In the genomic region with DNA sequence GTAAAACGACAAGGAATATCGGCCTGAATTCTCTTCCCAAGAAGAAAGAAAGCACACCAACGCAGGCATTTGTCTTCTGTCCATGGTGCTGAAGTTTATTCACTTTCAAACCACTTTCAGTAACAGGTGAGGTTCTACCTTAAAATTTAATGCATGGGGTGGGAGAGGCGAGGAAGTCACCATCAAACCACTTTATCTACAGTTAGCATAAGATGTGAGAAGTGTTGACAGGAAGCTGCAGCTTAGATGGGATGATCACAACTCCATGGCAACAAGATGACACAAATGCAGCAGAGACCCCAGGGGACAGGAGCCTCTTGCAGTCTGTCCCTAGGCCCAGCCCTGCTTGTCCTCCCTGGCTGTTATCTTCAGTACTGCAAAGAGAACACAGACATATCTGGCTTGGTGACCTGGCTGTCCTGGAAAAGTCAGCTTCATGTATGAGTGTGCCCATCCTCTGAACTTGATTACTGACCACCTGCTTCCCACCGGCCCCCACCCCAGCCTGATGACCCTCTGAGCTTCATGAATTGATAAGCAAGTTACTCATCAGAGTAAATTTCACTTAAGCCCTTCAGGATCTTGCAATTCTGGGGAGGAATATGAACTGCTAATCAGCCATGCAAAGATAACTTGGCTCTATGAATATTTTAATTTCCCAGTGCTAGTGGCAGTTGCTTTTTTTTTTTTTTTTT, we compare ENCODE assay signal across 10 cellular contexts. TPM values are rescaled to one million over a fixed set of nuclear protein-coding genes. Genes with fewer than 3 reads are reported as not detected.
A peak's percentile ranks its signal among the peaks of the same experiment; 100 is the strongest.
DNase-seq lines count a peak whose midpoint lies in the region; ATAC-seq, FAIRE-seq and TF ChIP-seq lines count a peak whose summit lies in the region.
"Had no signal": no experiment of that assay in that cellular context is flagged by ENCODE, and none has a peak within 500 bp of the region (broad histone marks: within the 10 kb centered on the region; RNA-seq: fewer than 3 reads in every experiment).

No MANE protein-coding gene starts in this region.

- peak; percentile 33 for FAIRE-seq in endothelial cell of umbilical vein (lab: Jason Lieb, UNC)

- H3K79me2 ChIP-seq in endothelial cell of umbilical vein (ENCODE audit: control insufficient read depth, insufficient read depth, low read length) = no peaks in the 10 kb centered on the region

- POLR2A ChIA-PET in CD4-positive, alpha-beta memory T cell (lab: Charles Lee; ENCODE audit: partially characterized antibody) = interaction anchor here (0.7 to 1.1 kb wide), 2 partner anchors 11 to 62 kb away, joined by 3 read pairs; no protein-coding TSS in a partner anchor
- POLR2A ChIA-PET in endothelial cell of umbilical vein (lab: Charles Lee) = interaction anchor here (0.7 kb wide), 1 partner anchor 572 kb away, joined by 4 read pairs; no protein-coding TSS in a partner anchor

- no peak overlapping the region for H3K27ac Mint-ChIP-seq in CD4-positive, alpha-beta memory T cell
- H3K27ac Mint-ChIP-seq: T-helper 2 cell treated with Interferon-gamma antibody and Interleukin-4, amounts not matched to agents 5 μg/mL and 100 μg/mL, for 36 hours; type B pancreatic cell had no signal

- H3K36me3 Mint-ChIP-seq in CD4-positive, alpha-beta memory T cell = peaks cover 27 to 29% of the 10 kb centered on the region in 2 donors

- no peak overlapping the region for H2AFZ ChIP-seq in endothelial cell of umbilical vein (ENCODE audit: low read depth, low read length)

- no peak for TF ChIP-seq CTCF in LNCaP clone FGC (IDR thresholded peaks at IDR 0.05; ENCODE audit: control insufficient read depth, extremely low read depth, insufficient read depth)
- no peak for TF ChIP-seq CTCF in endothelial cell of umbilical vein (IDR thresholded peaks at IDR 0.05; ENCODE audit: extremely low read depth in 1 of 2, insufficient read depth in 1 of 2, low read depth in 1 of 2, low read length in 2 of 2)
- no peak for TF ChIP-seq CTCF in psoas muscle (IDR thresholded peaks at IDR 0.05)

- dilution Hi-C loops in endothelial cell of umbilical vein (cut with MboI; ENCODE audit: extremely low pct_ligation_motif_present, low sequenced_read_pairs) = no loop called here

- no peaks in the 10 kb centered on the region for H3K4me1 ChIP-seq in CD4-positive, alpha-beta memory T cell (ENCODE audit: insufficient read depth, low read length)
- H3K4me1 ChIP-seq in endothelial cell of umbilical vein (ENCODE audit: control insufficient read depth, extremely low read depth, insufficient read depth, low read length) = peaks cover 7% of the 10 kb centered on the region
- H3K4me1 ChIP-seq in psoas muscle = no peaks in the 10 kb centered on the region

- no peaks in the 10 kb centered on the region for H3K27me3 Mint-ChIP-seq in CD4-positive, alpha-beta memory T cell
- H3K27me3 Mint-ChIP-seq: type B pancreatic cell had no signal

- no peak for TF ChIP-seq POLR2A in endothelial cell of umbilical vein (IDR thresholded peaks at IDR 0.05; ENCODE audit: low read depth, low read length)
- no peak for TF ChIP-seq POLR2A in GM18505 (IDR thresholded peaks at IDR 0.05; ENCODE audit: borderline replicate concordance, extremely low read depth, insufficient read depth, insufficient read length)

- no peak overlapping the region for H3K4me3 ChIP-seq in CD4-positive, alpha-beta memory T cell (ENCODE audit: low read length in 2 of 2)
- H3K4me3 ChIP-seq in LNCaP clone FGC (ENCODE audit: low read depth, low read length) (no peak overlapping the region), endothelial cell of umbilical vein (replicated peaks in 1 of 3; ENCODE audit: insufficient read depth in 1 of 3, low read depth in 1 of 3, low read length in 3 of 3) (no peak overlapping the region), psoas muscle (no peak overlapping the region)

- H4K20me1 ChIP-seq in endothelial cell of umbilical vein (replicated peaks; ENCODE audit: control insufficient read depth, extremely low read depth, insufficient read depth, low read length) = no peaks in the 10 kb centered on the region

- intact Hi-C loops in CD4-positive, alpha-beta memory T cell (cut with micrococcal nuclease) = no loop called here
- intact Hi-C loops in endothelial cell of umbilical vein (cut with micrococcal nuclease) (loop anchor here (1.0 kb wide), 1 partner anchor 14 kb away; no protein-coding TSS in a partner anchor), psoas muscle (cut with DNase I) (no loop called here)

- H3K4me3 Mint-ChIP-seq in CD4-positive, alpha-beta memory T cell = no peak overlapping the region
- H3K4me3 Mint-ChIP-seq: T-helper 2 cell treated with Interferon-gamma antibody and Interleukin-4, amounts not matched to agents 5 μg/mL and 100 μg/mL, for 36 hours; type B pancreatic cell had no signal

- H3K9me1 ChIP-seq in endothelial cell of umbilical vein (replicated peaks; ENCODE audit: control insufficient read depth, extremely low read depth, insufficient read depth, low read length) = no peaks in the 10 kb centered on the region

- DNase-seq in CD4-positive, alpha-beta memory T cell = peak in 4 of 5 donors; percentile 6 to 35 (median 22)
- DNase-seq in LNCaP clone FGC (ENCODE audit: low read depth) = peak; percentile 3
- peak; percentile 20 for DNase-seq in endothelial cell of umbilical vein (ENCODE audit: low read depth, low spot score)
- DNase-seq in psoas muscle = no peak
- DNase-seq in NCI-H446 (lab: John Stamatoyannopoulos, UW) = no peak
- DNase-seq: activated naive CD4-positive, alpha-beta T cell treated with Interleukin-2 at 50 U/mL for 16 hours; stimulated activated CD4-positive, alpha-beta T cell treated with anti-CD3 and anti-CD28 coated beads, Interleukin-2, amount 100 ng/mL, for 48 hours had no signal

- H3K4me2 ChIP-seq in endothelial cell of umbilical vein (ENCODE audit: insufficient read depth, low read length) = no peak overlapping the region

- no peak overlapping the region for H3K27ac ChIP-seq in CD4-positive, alpha-beta memory T cell (ENCODE audit: low read depth, low read length)
- H3K27ac ChIP-seq in endothelial cell of umbilical vein (ENCODE audit: insufficient read depth, low read depth, low read length) (no peak overlapping the region), psoas muscle (no peak overlapping the region)

- CTCF ChIA-PET in CD4-positive, alpha-beta memory T cell (lab: Charles Lee; ENCODE audit: partially characterized antibody) = interaction anchor here (0.7 kb wide), 1 partner anchor 212 kb away, joined by 3 read pairs; no protein-coding TSS in a partner anchor
- CTCF ChIA-PET in endothelial cell of umbilical vein (lab: Charles Lee) = interaction anchor here (1.0 to 1.5 kb wide), 3 partner anchors 7 to 62 kb away, joined by 3 read pairs; no protein-coding TSS in a partner anchor

- peaks cover 0 to 7% (median 1%) of the 10 kb centered on the region in 4 donors for H3K4me1 Mint-ChIP-seq in CD4-positive, alpha-beta memory T cell

- H3K9me3 Mint-ChIP-seq in CD4-positive, alpha-beta memory T cell = no peaks in the 10 kb centered on the region
- H3K9me3 Mint-ChIP-seq: T-helper 2 cell treated with Interferon-gamma antibody and Interleukin-4, amounts not matched to agents 5 μg/mL and 100 μg/mL, for 36 hours; type B pancreatic cell had no signal

- peaks cover 6% of the 10 kb centered on the region for H3K36me3 ChIP-seq in CD4-positive, alpha-beta memory T cell (ENCODE audit: insufficient read depth, low read length)
- H3K36me3 ChIP-seq in endothelial cell of umbilical vein (ENCODE audit: control insufficient read depth in 2 of 2, extremely low read depth in 1 of 2, insufficient read depth in 2 of 2, low read length in 2 of 2) (peaks cover 8 to 27% of the 10 kb centered on the region in 2 experiments), psoas muscle (ENCODE audit: insufficient read depth in 1 of 2, low read depth in 1 of 2) (peaks cover 0 to 50% of the 10 kb centered on the region in 2 donors)

- no peak overlapping the region for H3K9ac ChIP-seq in endothelial cell of umbilical vein (replicated peaks; ENCODE audit: extremely low read depth, insufficient read depth, low read length)

- no peaks in the 10 kb centered on the region for H3K27me3 ChIP-seq in CD4-positive, alpha-beta memory T cell (ENCODE audit: insufficient read depth, low read length)
- H3K27me3 ChIP-seq in endothelial cell of umbilical vein (ENCODE audit: control insufficient read depth in 2 of 2, insufficient read depth in 2 of 2, low read length in 2 of 2) (no peaks in the 10 kb centered on the region), psoas muscle (ENCODE audit: insufficient read depth in 3 of 3, low read length in 2 of 3) (peaks cover 0 to 3% (median 2%) of the 10 kb centered on the region in 3 donors)

- BruUV-seq in endothelial cell of umbilical vein (replicated peaks; lab: Mats Ljungman, UMichigan) = no TSS peak

- no peaks in the 10 kb centered on the region for H3K9me3 ChIP-seq in CD4-positive, alpha-beta memory T cell (ENCODE audit: control insufficient read depth in 1 of 2, low read length in 2 of 2)
- no peaks in the 10 kb centered on the region for H3K9me3 ChIP-seq in endothelial cell of umbilical vein (replicated peaks; ENCODE audit: control insufficient read depth, insufficient read depth, low read length)
- H3K9me3 ChIP-seq in psoas muscle = no peaks in the 10 kb centered on the region

- ATAC-seq in GM18505 (IDR thresholded peaks at IDR 0.05; ENCODE audit: unreplicated experiment) (no peak), psoas muscle (no peak)

- 48 to 53% (median 50%) methylated on average over 5 of the region's 5 CpGs for WGBS in psoas muscle, 3 donors

RNA-seq across cellular contexts. Expression of a gene that starts 1.8 kb away (rescaled TPM):
- not detected for total RNA-seq in CD4-positive, alpha-beta memory T cell
- polyA plus RNA-seq in CD4-positive, alpha-beta memory T cell = not detected
- not detected in 2 replicates for total RNA-seq in endothelial cell of umbilical vein
- not detected in 2 replicates for polyA plus RNA-seq in endothelial cell of umbilical vein
- not detected in 2 replicates for polyA plus RNA-seq in endothelial cell of umbilical vein (2011; cell fraction: cytosol; rRNA removed)
- not detected in 2 replicates for polyA plus RNA-seq in endothelial cell of umbilical vein (2011; cell fraction: nucleus; rRNA removed)
- polyA plus RNA-seq in endothelial cell of umbilical vein (2012) = 0.32 TPM in 1 of 2 replicates, not detected in the other
- polyA minus RNA-seq in endothelial cell of umbilical vein = not detected in 2 replicates
- not detected for polyA minus RNA-seq in endothelial cell of umbilical vein (2011; cell fraction: cytosol; rRNA and poly(A)+ RNA removed)
- not detected in 2 replicates for polyA minus RNA-seq in endothelial cell of umbilical vein (2011; cell fraction: nucleus; rRNA and poly(A)+ RNA removed)
- total RNA-seq in psoas muscle = 1 to 10 TPM in 2 of 4 donors, under 1 TPM in 2; 0.28 to 2.1 (median 0.92) TPM
- 1 to 10 TPM in 1 of 3 donors, under 1 TPM in 2; 0.08 to 3.6 (median 0.13) TPM for polyA plus RNA-seq in psoas muscle

RNA-seq across cellular contexts. Expression of a gene that starts 13.0 kb away (rescaled TPM):
- total RNA-seq in CD4-positive, alpha-beta memory T cell = not detected
- not detected for polyA plus RNA-seq in CD4-positive, alpha-beta memory T cell
- total RNA-seq in endothelial cell of umbilical vein (not detected in 2 replicates), psoas muscle (under 1 TPM in 1 of 4 donors, not detected in 3; 0.39 TPM)
- polyA plus RNA-seq in endothelial cell of umbilical vein (not detected in 2 replicates), psoas muscle (1 to 10 TPM in 1 of 3 donors, under 1 TPM in 1, not detected in 1; 0.37 to 1.6 TPM)
- polyA plus RNA-seq in endothelial cell of umbilical vein (2011; cell fraction: cytosol; rRNA removed) = not detected in 2 replicates
- polyA plus RNA-seq in endothelial cell of umbilical vein (2011; cell fraction: nucleus; rRNA removed) = not detected in 2 replicates
- not detected in 2 replicates for polyA plus RNA-seq in endothelial cell of umbilical vein (2012)
- not detected in 2 replicates for polyA minus RNA-seq in endothelial cell of umbilical vein
- polyA minus RNA-seq in endothelial cell of umbilical vein (2011; cell fraction: cytosol; rRNA and poly(A)+ RNA removed) = not detected
- polyA minus RNA-seq in endothelial cell of umbilical vein (2011; cell fraction: nucleus; rRNA and poly(A)+ RNA removed) = not detected in 2 replicates

RNA-seq across cellular contexts. Expression of a gene that starts 39.8 kb away (rescaled TPM):
- 10 to 100 TPM; 20.8 to 20.9 TPM for total RNA-seq in CD4-positive, alpha-beta memory T cell
- 1 to 10 TPM; 1.4 to 2.6 TPM for polyA plus RNA-seq in CD4-positive, alpha-beta memory T cell
- total RNA-seq in endothelial cell of umbilical vein (41.2 and 43.3 TPM in 2 replicates), psoas muscle (10 to 100 TPM in 1 of 4 donors, 1 to 10 TPM in 3; 5.5 to 17.5 (median 8.1) TPM)
- polyA plus RNA-seq in endothelial cell of umbilical vein (17.7 and 20.4 TPM in 2 replicates), psoas muscle (10 to 100 TPM in 1 of 3 donors, 1 to 10 TPM in 2; 6.0 to 12.0 (median 8.3) TPM)
- 9.3 and 11.3 TPM in 2 replicates for polyA plus RNA-seq in endothelial cell of umbilical vein (2011; cell fraction: cytosol; rRNA removed)
- 77.2 and 91.1 TPM in 2 replicates for polyA plus RNA-seq in endothelial cell of umbilical vein (2011; cell fraction: nucleus; rRNA removed)
- 9.6 and 12.6 TPM in 2 replicates for polyA plus RNA-seq in endothelial cell of umbilical vein (2012)
- polyA minus RNA-seq in endothelial cell of umbilical vein = 40.5 and 45.3 TPM in 2 replicates
- polyA minus RNA-seq in endothelial cell of umbilical vein (2011; cell fraction: cytosol; rRNA and poly(A)+ RNA removed) = 2.8 TPM
- polyA minus RNA-seq in endothelial cell of umbilical vein (2011; cell fraction: nucleus; rRNA and poly(A)+ RNA removed) = 43.1 and 47.0 TPM in 2 replicates

RNA-seq across cellular contexts. Expression of a gene that starts 40.0 kb away (rescaled TPM):
- total RNA-seq in CD4-positive, alpha-beta memory T cell = 10 to 100 TPM; 52.7 to 54.2 TPM
- 1 to 10 TPM; 2.3 to 6.9 TPM for polyA plus RNA-seq in CD4-positive, alpha-beta memory T cell
- total RNA-seq in endothelial cell of umbilical vein = 25.3 and 26.5 TPM in 2 replicates
- 13.8 and 14.8 TPM in 2 replicates for polyA plus RNA-seq in endothelial cell of umbilical vein
- 7.7 and 9.8 TPM in 2 replicates for polyA plus RNA-seq in endothelial cell of umbilical vein (2011; cell fraction: cytosol; rRNA removed)
- 31.6 and 36.9 TPM in 2 replicates for polyA plus RNA-seq in endothelial cell of umbilical vein (2011; cell fraction: nucleus; rRNA removed)
- 5.9 and 6.5 TPM in 2 replicates for polyA plus RNA-seq in endothelial cell of umbilical vein (2012)
- polyA minus RNA-seq in endothelial cell of umbilical vein = 40.9 and 44.9 TPM in 2 replicates
- polyA minus RNA-seq in endothelial cell of umbilical vein (2011; cell fraction: cytosol; rRNA and poly(A)+ RNA removed) = 13.4 TPM
- 32.1 and 46.5 TPM in 2 replicates for polyA minus RNA-seq in endothelial cell of umbilical vein (2011; cell fraction: nucleus; rRNA and poly(A)+ RNA removed)
- 10 to 100 TPM; 12.7 to 26.2 (median 17.6) TPM for total RNA-seq in psoas muscle
- 10 to 100 TPM in 1 of 3 donors, 1 to 10 TPM in 2; 5.8 to 21.7 (median 8.6) TPM for polyA plus RNA-seq in psoas muscle

Comparison
In these comparisons a context has a peak if more than half of its experiments do, and no peak if none do; other contexts are left out.
1. DNase-seq: peak in CD4-positive, alpha-beta memory T cell (4 of 5), LNCaP clone FGC (single experiment) and endothelial cell of umbilical vein (single experiment); none in psoas muscle (0 of 2) and NCI-H446 (0 of 2).